In the genomic region with DNA sequence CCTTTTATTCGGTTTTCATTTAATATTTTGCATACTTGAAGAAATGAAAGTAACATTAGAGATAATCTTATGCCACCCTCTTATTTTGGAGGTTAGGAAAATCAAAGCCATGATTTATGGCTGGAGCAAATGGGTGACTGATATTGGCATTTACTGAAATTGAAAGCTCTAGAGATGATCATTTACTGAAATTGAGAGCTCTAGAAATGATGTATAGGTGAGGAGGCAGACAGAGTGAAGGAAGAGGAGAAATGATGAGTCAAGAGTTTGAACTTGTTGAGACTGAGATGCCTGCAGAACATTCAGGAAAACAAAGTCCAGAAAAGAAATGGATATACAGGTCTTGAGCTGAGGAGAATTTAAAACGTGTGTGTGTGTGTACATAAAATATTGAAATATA, we compare ENCODE assay signal across 1 cellular context.
TF ChIP-seq lines count a peak whose summit lies in the region.

No MANE protein-coding gene starts in this region.

TF ChIP-seq in IMR-90, 13 proteins besides CTCF, POLR2A, EP300 and RAD21 (continued from another document):
- no peak for TF ChIP-seq RCOR1 (IDR thresholded peaks at IDR 0.05; ENCODE audit: insufficient replicate concordance, low read length)
- no peak for TF ChIP-seq RFX5 (IDR thresholded peaks at IDR 0.05; ENCODE audit: low read depth, low read length)
- no peak for TF ChIP-seq USF2 (IDR thresholded peaks at IDR 0.05; ENCODE audit: low read depth, low read length)
- no peak for TF ChIP-seq FOS (IDR thresholded peaks at IDR 0.05; ENCODE audit: low read depth, low read length)
- no peak for TF ChIP-seq NFE2L2 (IDR thresholded peaks at IDR 0.05; ENCODE audit: low read depth, low read length)
- no peak for TF ChIP-seq BHLHE40 (IDR thresholded peaks at IDR 0.05; ENCODE audit: low read depth, low read length)
- TF ChIP-seq CHD1 (IDR thresholded peaks at IDR 0.05; ENCODE audit: low read depth, low read length): no peak
- no peak for TF ChIP-seq MXI1 (IDR thresholded peaks at IDR 0.05; ENCODE audit: borderline replicate concordance, low read depth, low read length)
- no peak for TF ChIP-seq CEBPB (IDR thresholded peaks at IDR 0.05; ENCODE audit: low read depth, low read length)
- TF ChIP-seq MAFK (IDR thresholded peaks at IDR 0.05; ENCODE audit: low read depth, low read length): no peak
- TF ChIP-seq SMC3 (IDR thresholded peaks at IDR 0.05; ENCODE audit: low read depth, low read length): no peak
